8 cellular contexts compared by ENCODE assay signal in the genomic region with DNA sequence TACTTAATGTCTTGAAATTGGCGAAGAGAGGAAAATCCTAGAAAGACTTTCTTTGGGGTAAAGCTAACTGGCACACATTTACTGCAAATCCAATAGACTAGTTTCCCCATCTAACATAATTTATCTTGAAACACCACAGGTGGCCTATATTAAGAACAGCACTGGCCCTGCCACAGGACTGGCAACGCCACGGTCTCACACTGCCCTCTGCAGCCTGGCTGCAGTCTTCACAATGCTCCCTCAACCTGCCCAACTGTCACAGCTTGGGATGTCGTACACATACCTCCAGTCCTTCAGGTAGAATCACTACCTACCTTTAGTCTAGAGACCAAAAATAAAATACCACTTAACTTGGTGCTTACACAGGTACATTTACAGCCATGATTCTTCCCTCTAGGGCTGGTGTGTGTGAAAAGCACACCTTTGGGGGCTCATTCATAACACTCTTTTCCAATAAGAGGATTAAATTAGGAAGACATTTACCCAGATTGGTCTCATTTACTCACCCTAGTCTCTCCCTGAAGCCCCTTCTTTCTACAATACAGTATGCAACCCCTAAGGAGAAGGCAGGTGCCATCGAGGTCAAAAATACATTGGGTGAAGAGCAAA.
DNase-seq lines count a peak whose midpoint lies in the region; ATAC-seq, FAIRE-seq and TF ChIP-seq lines count a peak whose summit lies in the region.

No MANE protein-coding gene starts in this region.

- no peaks in the 10 kb centered on the region for H3K9me3 ChIP-seq in OCI-LY3 (ENCODE audit: insufficient read depth, low read length)
- H3K9me3 ChIP-seq in mammary epithelial cell (replicated peaks; ENCODE audit: insufficient read depth, low read length) = no peaks in the 10 kb centered on the region
- H3K9me3 ChIP-seq in keratinocyte (ENCODE audit: control insufficient read depth, low read depth, low read length) = no peaks in the 10 kb centered on the region

- BruUV-seq in mammary epithelial cell (replicated peaks; lab: Mats Ljungman, UMichigan) = no TSS peak

- H3K4me2 ChIP-seq in OCI-LY3 (ENCODE audit: low read length) (peak overlapping the region; percentile 5; the same call in 1 of the 2 replicates), mammary epithelial cell (ENCODE audit: insufficient read depth, low read depth, low read length) (no peak overlapping the region), keratinocyte (ENCODE audit: control insufficient read depth, extremely low read depth, insufficient read depth, low read depth, low read length) (no peak overlapping the region)

- DNase-seq in DMS 273 (lab: John Stamatoyannopoulos, UW; ENCODE audit: unreplicated experiment) (peak; percentile 88), HT-29 (ENCODE audit: low spot score) (peak; percentile 90), mammary epithelial cell (peak; percentile 56), keratinocyte (ENCODE audit: low read depth, low spot score) (peak; percentile 28)
- DNase-seq in stimulated activated CD4-positive, alpha-beta T cell treated with anti-CD3 and anti-CD28 coated beads, Interleukin-4, amount 100 ng/mL, for 1 hour = peak; percentile 2
- no peak for DNase-seq in central memory CD4-positive, alpha-beta T cell

- H4K20me1 ChIP-seq in OCI-LY3 (ENCODE audit: insufficient read depth, low read length) = no peaks in the 10 kb centered on the region
- no peaks in the 10 kb centered on the region for H4K20me1 ChIP-seq in mammary epithelial cell (ENCODE audit: insufficient read depth, low read length)
- H4K20me1 ChIP-seq in keratinocyte (ENCODE audit: control insufficient read depth, extremely low read depth, insufficient read depth, low read length) = no peaks in the 10 kb centered on the region

- dilution Hi-C loops in mammary epithelial cell (cut with HindIII; ENCODE audit: low sequenced_read_pairs) (loop anchor here (5.0 kb wide), 1 partner anchor 43 kb away; no protein-coding TSS in a partner anchor), keratinocyte (cut with MboI; ENCODE audit: extremely low pct_ligation_motif_present, low sequenced_read_pairs) (no loop called here)

- intact Hi-C loops in mammary epithelial cell (cut with micrococcal nuclease) = loop anchor here (1.0 to 5.0 kb wide), 8 partner anchors 107 to 1411 kb away; a partner anchor contains a TSS

- H2AFZ ChIP-seq in OCI-LY3 (ENCODE audit: low read depth, low read length) = no peak overlapping the region
- no peak overlapping the region for H2AFZ ChIP-seq in mammary epithelial cell (ENCODE audit: low read depth, low read length)
- H2AFZ ChIP-seq in keratinocyte (ENCODE audit: control insufficient read depth, low read length) = no peak overlapping the region

- H3K4me3 ChIP-seq in OCI-LY3 (ENCODE audit: low read length) = no peak overlapping the region
- no peak overlapping the region for H3K4me3 ChIP-seq in mammary epithelial cell (replicated peaks in 1 of 3; ENCODE audit: insufficient read depth in 1 of 3, low read depth in 2 of 3, low read length in 3 of 3)
- no peak overlapping the region for H3K4me3 ChIP-seq in keratinocyte (ENCODE audit: control insufficient read depth in 2 of 3, extremely low read depth in 1 of 3, insufficient read depth in 2 of 3, low read depth in 1 of 3, low read length in 3 of 3)

- no peak overlapping the region for H3K9ac ChIP-seq in OCI-LY3 (ENCODE audit: low read length)
- no peak overlapping the region for H3K9ac ChIP-seq in mammary epithelial cell (ENCODE audit: insufficient read depth, low read length)
- no peak overlapping the region for H3K9ac ChIP-seq in keratinocyte (ENCODE audit: control insufficient read depth, extremely low read depth, insufficient read depth, low read length)

- H3K79me2 ChIP-seq in OCI-LY3 (ENCODE audit: low read length) (no peaks in the 10 kb centered on the region), mammary epithelial cell (ENCODE audit: insufficient read depth, low read length) (no peaks in the 10 kb centered on the region), keratinocyte (ENCODE audit: control insufficient read depth, insufficient read depth, low read length) (no peaks in the 10 kb centered on the region)

- peak; percentile 86 for FAIRE-seq in keratinocyte (lab: Jason Lieb, UNC)

- WGBS in mammary epithelial cell (ENCODE audit: low coverage, missing lambda C conversion rate) = 43% methylated on average over 5 of the region's 5 CpGs

- H3K9me1 ChIP-seq in keratinocyte (ENCODE audit: control insufficient read depth, extremely low read depth, insufficient read depth, low read length) = no peaks in the 10 kb centered on the region

- H3K27ac ChIP-seq in OCI-LY3 (ENCODE audit: low read length) (no peak overlapping the region), mammary epithelial cell (ENCODE audit: insufficient read depth, low read depth, low read length) (no peak overlapping the region), keratinocyte (ENCODE audit: control insufficient read depth, insufficient read depth, low read length) (no peak overlapping the region)

- CTCF ChIA-PET in mammary epithelial cell (lab: Charles Lee; ENCODE audit: low non-redundant PET) = no interaction called here

- H3K27me3 ChIP-seq in OCI-LY3 (ENCODE audit: low read depth, low read length) (peaks cover 27% of the 10 kb centered on the region), mammary epithelial cell (ENCODE audit: insufficient read depth, low read length) (no peaks in the 10 kb centered on the region), keratinocyte (ENCODE audit: control insufficient read depth, extremely low read depth, insufficient read depth, low read length) (no peaks in the 10 kb centered on the region)

- TF ChIP-seq CTCF in OCI-LY3 (IDR thresholded peaks at IDR 0.05; ENCODE audit: low read depth, low read length) (peak; percentile 94), mammary epithelial cell (conservative IDR thresholded peaks at IDR 0.05 in 1 of 2, IDR thresholded peaks at IDR 0.05 in 1 of 2; ENCODE audit: extremely low read depth in 1 of 2, insufficient read depth in 1 of 2, low read depth in 1 of 2, low read length in 2 of 2) (peak; percentile 93 to 95), keratinocyte (optimal IDR thresholded peaks at IDR 0.05 in 1 of 3, IDR thresholded peaks at IDR 0.05 in 1 of 3, conservative IDR thresholded peaks at IDR 0.05 in 1 of 3; ENCODE audit: extremely low read depth in 1 of 3, insufficient read depth in 2 of 3, low read length in 3 of 3) (peak; percentile 94 to 100 (median 94))

- in situ Hi-C loops in mammary epithelial cell (cut with MboI; ENCODE audit: low sequenced_read_pairs in 2 of 2) = loop anchor here (25.0 kb wide), 2 partner anchors 353 to 1403 kb away; a partner anchor contains a TSS

- H3K4me1 ChIP-seq in OCI-LY3 (ENCODE audit: low read length) (peaks cover 37% of the 10 kb centered on the region), mammary epithelial cell (ENCODE audit: insufficient read depth, low read length) (no peaks in the 10 kb centered on the region), keratinocyte (ENCODE audit: control insufficient read depth, extremely low read depth, insufficient read depth, low read length) (no peaks in the 10 kb centered on the region)

- peak; percentile 78 for ATAC-seq in GM19324 (IDR thresholded peaks at IDR 0.05; ENCODE audit: low FRiP score, unreplicated experiment)

- H3K36me3 ChIP-seq in OCI-LY3 (replicated peaks; ENCODE audit: low read depth, low read length) = no peaks in the 10 kb centered on the region
- no peaks in the 10 kb centered on the region for H3K36me3 ChIP-seq in mammary epithelial cell (ENCODE audit: insufficient read depth, low read length)
- no peaks in the 10 kb centered on the region for H3K36me3 ChIP-seq in keratinocyte (ENCODE audit: control insufficient read depth in 2 of 2, extremely low read depth in 1 of 2, insufficient read depth in 2 of 2, low read length in 2 of 2)
